In genomic region chr13:72643339-72643989, GRCh38 we compare ENCODE assay signal across 8 cellular contexts.
DNase-seq lines count a peak whose midpoint lies in the region; ATAC-seq, FAIRE-seq and TF ChIP-seq lines count a peak whose summit lies in the region.

No MANE protein-coding gene starts in this region.

- H3K27me3 ChIP-seq in SJSA1 (replicated peaks), result no peaks in the 10 kb centered on the region

- H3K4me1 ChIP-seq in SJSA1 (replicated peaks), result no peaks in the 10 kb centered on the region
- H3K4me1 ChIP-seq in kidney (ENCODE audit: control insufficient read depth in 1 of 2, insufficient read depth in 1 of 2, low read depth in 1 of 2, low read length in 2 of 2), result no peaks in the 10 kb centered on the region

- H3K36me3 ChIP-seq in SJSA1 (no peaks in the 10 kb centered on the region), kidney (ENCODE audit: control insufficient read depth in 1 of 2, insufficient read depth in 2 of 2, low read length in 2 of 2) (no peaks in the 10 kb centered on the region)

- no peak overlapping the region for H3K9ac ChIP-seq in kidney (ENCODE audit: low read length in 2 of 2)

- H3K9me3 ChIP-seq in SJSA1 (replicated peaks), result no peaks in the 10 kb centered on the region
- H3K9me3 ChIP-seq in kidney (ENCODE audit: control insufficient read depth in 1 of 2, low read length in 2 of 2), result no peaks in the 10 kb centered on the region

- peak; percentile 65 for ATAC-seq in HG02973 (IDR thresholded peaks at IDR 0.05; ENCODE audit: unreplicated experiment)

- H3K27ac ChIP-seq in SJSA1 (no peak overlapping the region), kidney (ENCODE audit: low read depth in 2 of 2, low read length in 2 of 2) (no peak overlapping the region)

- peak; percentile 96 for FAIRE-seq in kidney (lab: Jason Lieb, UNC)

- H3K4me3 ChIP-seq in SJSA1 (no peak overlapping the region), kidney (ENCODE audit: low read length in 2 of 2) (no peak overlapping the region)

- TF ChIP-seq CTCF in kidney (IDR thresholded peaks at IDR 0.05; ENCODE audit: borderline replicate concordance, extremely low read depth, insufficient read depth), result peak; percentile 44

- intact Hi-C loops in kidney (cut with DNase I), result no loop called here

- peak; percentile 32 for DNase-seq in SIG-M5 treated with dmso at 0.1 percent for 504 hours (lab: John Stamatoyannopoulos, UW; ENCODE audit: unreplicated experiment)
- no peak for DNase-seq in SIG-M5 (lab: John Stamatoyannopoulos, UW)
- peak; percentile 11 to 45 for DNase-seq in SJSA1 (ENCODE audit: low read depth in 1 of 2, low spot score in 2 of 2)
- DNase-seq in amniotic epithelial cell (ENCODE audit: low read depth), result peak; percentile 61
- DNase-seq in kidney, result no peak
- peak; percentile 24 for DNase-seq in stimulated activated CD8-positive, alpha-beta memory T cell treated with anti-CD3 and anti-CD28 coated beads, Interleukin-15, amount 100 ng/mL, for 1 hour (ENCODE audit: low read depth)
- no peak for DNase-seq in ecto neural progenitor cell (ENCODE audit: low spot score)

Comparison
In these comparisons a context has a peak if more than half of its experiments do, and no peak if none do; other contexts are left out.
1. DNase-seq: peak in SIG-M5 treated with dmso at 0.1 percent for 504 hours (single experiment), SJSA1 (2 of 2), amniotic epithelial cell (single experiment) and stimulated activated CD8-positive, alpha-beta memory T cell treated with anti-CD3 and anti-CD28 coated beads, Interleukin-15, amount 100 ng/mL, for 1 hour (single experiment); none in SIG-M5 (single experiment), kidney (single experiment) and ecto neural progenitor cell (single experiment).